In genomic region chr12:118129436-118129835, GRCh38 we compare ENCODE assay signal across 3 cellular contexts.
TF ChIP-seq lines count a peak whose summit lies in the region.

No MANE protein-coding gene starts in this region.

TF ChIP-seq in HEK293, 187 proteins besides CTCF, POLR2A, EP300 and RAD21:
- peak; percentile 47; the same call in 1 of the 2 replicates for TF ChIP-seq ZNF280D (tag by site-specific recombination; IDR thresholded peaks at IDR 0.05)
- peak; percentile 96 for TF ChIP-seq ZNF146 (tag by site-specific recombination; IDR thresholded peaks at IDR 0.05)

TF ChIP-seq in K562, 482 proteins besides CTCF, POLR2A, EP300 and RAD21:
- TF ChIP-seq ZNF146 (CRISPR knock-in tag; IDR thresholded peaks at IDR 0.05; ENCODE audit: unreplicated experiment): peak; percentile 82
- peak; percentile 71 for TF ChIP-seq BCOR (IDR thresholded peaks at IDR 0.05)
- 0 out of 4 replicates have a peak, but pooled peaks of 1 of the 2 experiments have one; percentile 33 for TF ChIP-seq KDM1A (IDR thresholded peaks at IDR 0.05)

TF ChIP-seq in HepG2, 621 proteins besides CTCF, POLR2A, EP300 and RAD21:
- TF ChIP-seq ZMYM3 (CRISPR knock-in tag; IDR thresholded peaks at IDR 0.05) (peak; percentile 61), KDM1A (CRISPR knock-in tag; IDR thresholded peaks at IDR 0.05) (0 out of 2 replicates have a peak, but pooled peaks have one; percentile 39)
